ENCODE assay signal across 29 cellular contexts in genomic region chr2:191554240-191554639, GRCh38.
"Had no signal": no experiment of that assay in that cellular context is flagged by ENCODE, and none has a peak within 500 bp of the region (broad histone marks: within the 10 kb centered on the region; RNA-seq: fewer than 3 reads in every experiment).

No MANE protein-coding gene starts in this region.

- H3K4me1 ChIP-seq: ascending aorta, breast epithelium, colonic mucosa had no signal

- FAIRE-seq: endometrium had no signal

- H3K27ac ChIP-seq: ascending aorta, breast epithelium, cardiac muscle cell, colonic mucosa, epithelial cell of prostate, esophagus squamous epithelium, gastroesophageal sphincter had no signal

- H3K27me3 ChIP-seq: ascending aorta, breast epithelium, cardiac muscle cell, colonic mucosa had no signal

- H3K4me3 ChIP-seq: ascending aorta, breast epithelium, cardiac muscle cell, colonic mucosa, esophagus squamous epithelium, gastroesophageal sphincter had no signal

- H3K9me3 Mint-ChIP-seq: activated CD4-positive, alpha-beta memory T cell treated with anti-CD3 and anti-CD28 coated beads, Interleukin-2, amount 10 ng/mL, durations not matched to agents 7 days and 5 days; activated CD4-positive, alpha-beta T cell treated with anti-CD3 and anti-CD28 coated beads, Interleukin-2, amount 10 ng/mL, durations not matched to agents 7 days and 5 days; activated naive CD4-positive, alpha-beta T cell treated with anti-CD3 and anti-CD28 coated beads, Interleukin-2, amount 10 ng/mL, durations not matched to agents 7 days and 5 days; activated naive CD4-positive, alpha-beta T cell treated with anti-CD3 and anti-CD28 coated beads, Interleukin-2, amount 50 U/mL, for 72 hours; activated naive CD8-positive, alpha-beta T cell treated with anti-CD3 and anti-CD28 coated beads, Interleukin-2, amount 10 ng/mL, durations not matched to agents 7 days and 5 days; activated T-cell treated with anti-CD3 and anti-CD28 coated beads, Interleukin-2, amount 50 U/mL, for 24 hours; activated T-cell treated with anti-CD3 and anti-CD28 coated beads, Interleukin-2, amount 50 U/mL, for 72 hours; brain had no signal

- DNase-seq: activated CD4-positive, alpha-beta memory T cell treated with anti-CD3 and anti-CD28 coated beads, Interleukin-2, amount 10 ng/mL, durations not matched to agents 7 days and 5 days; activated CD4-positive, alpha-beta T cell treated with anti-CD3 and anti-CD28 coated beads for 4 hours; activated CD4-positive, alpha-beta T cell treated with anti-CD3 and anti-CD28 coated beads, Interleukin-2, amount 10 ng/mL, durations not matched to agents 7 days and 5 days; activated CD4-positive, alpha-beta T cell treated with anti-CD3 and anti-CD28 coated beads, Interleukin-2, amount 50 U/mL, for 4 hours; activated CD4-positive, CD25-positive, alpha-beta regulatory T cell; activated CD4-positive, CD25-positive, alpha-beta regulatory T cell treated with anti-CD3 and anti-CD28 coated beads, Interleukin-2, amount 50 U/mL, for 72 hours; activated CD8-positive, alpha-beta memory T cell treated with anti-CD3 and anti-CD28 coated beads, Interleukin-2, amount 50 U/mL, for 48 hours; activated gamma-delta T cell; activated naive CD4-positive, alpha-beta T cell; activated naive CD4-positive, alpha-beta T cell treated with anti-CD3 and anti-CD28 coated beads, Interleukin-2, amount 10 ng/mL, durations not matched to agents 7 days and 5 days; activated naive CD8-positive, alpha-beta T cell treated with anti-CD3 and anti-CD28 coated beads, Interleukin-2, amount 10 ng/mL, durations not matched to agents 7 days and 5 days; activated T-cell treated with anti-CD3 and anti-CD28 coated beads for 4 hours; activated T-cell treated with anti-CD3 and anti-CD28 coated beads, Interleukin-2, amount 50 U/mL, for 24 hours; activated T-cell treated with anti-CD3 and anti-CD28 coated beads, Interleukin-2, amount 50 U/mL, for 72 hours; central memory CD4-positive, alpha-beta T cell; cerebellar nuclear complex; colonic mucosa; effector CD8-positive, alpha-beta T cell; esophagus squamous epithelium; foreskin melanocyte; T-helper 2 cell had no signal

- H3K4me3 Mint-ChIP-seq: activated CD4-positive, alpha-beta memory T cell treated with anti-CD3 and anti-CD28 coated beads, Interleukin-2, amount 10 ng/mL, durations not matched to agents 7 days and 5 days; activated CD4-positive, alpha-beta T cell treated with anti-CD3 and anti-CD28 coated beads, Interleukin-2, amount 10 ng/mL, durations not matched to agents 7 days and 5 days; activated naive CD4-positive, alpha-beta T cell treated with anti-CD3 and anti-CD28 coated beads, Interleukin-2, amount 10 ng/mL, durations not matched to agents 7 days and 5 days; activated naive CD8-positive, alpha-beta T cell treated with anti-CD3 and anti-CD28 coated beads, Interleukin-2, amount 10 ng/mL, durations not matched to agents 7 days and 5 days; activated T-cell treated with anti-CD3 and anti-CD28 coated beads, Interleukin-2, amount 50 U/mL, for 24 hours; activated T-cell treated with anti-CD3 and anti-CD28 coated beads, Interleukin-2, amount 50 U/mL, for 72 hours; brain had no signal

- H3K9me3 ChIP-seq: ascending aorta, breast epithelium, colonic mucosa, esophagus squamous epithelium, gastroesophageal sphincter had no signal

- H3K36me3 Mint-ChIP-seq: activated naive CD4-positive, alpha-beta T cell treated with anti-CD3 and anti-CD28 coated beads, Interleukin-2, amount 10 ng/mL, durations not matched to agents 7 days and 5 days; activated naive CD4-positive, alpha-beta T cell treated with anti-CD3 and anti-CD28 coated beads, Interleukin-2, amount 50 U/mL, for 72 hours; activated naive CD8-positive, alpha-beta T cell treated with anti-CD3 and anti-CD28 coated beads, Interleukin-2, amount 10 ng/mL, durations not matched to agents 7 days and 5 days; brain had no signal

- H3K36me3 ChIP-seq: ascending aorta, breast epithelium, cardiac muscle cell, colonic mucosa, esophagus squamous epithelium, gastroesophageal sphincter had no signal

- H3K27ac Mint-ChIP-seq: activated CD4-positive, alpha-beta memory T cell treated with anti-CD3 and anti-CD28 coated beads, Interleukin-2, amount 10 ng/mL, durations not matched to agents 7 days and 5 days; activated CD4-positive, alpha-beta T cell treated with anti-CD3 and anti-CD28 coated beads, Interleukin-2, amount 10 ng/mL, durations not matched to agents 7 days and 5 days; activated naive CD4-positive, alpha-beta T cell treated with anti-CD3 and anti-CD28 coated beads, Interleukin-2, amount 10 ng/mL, durations not matched to agents 7 days and 5 days; activated naive CD4-positive, alpha-beta T cell treated with anti-CD3 and anti-CD28 coated beads, Interleukin-2, amount 50 U/mL, for 72 hours; activated naive CD8-positive, alpha-beta T cell treated with anti-CD3 and anti-CD28 coated beads, Interleukin-2, amount 10 ng/mL, durations not matched to agents 7 days and 5 days; activated T-cell treated with anti-CD3 and anti-CD28 coated beads, Interleukin-2, amount 50 U/mL, for 24 hours; activated T-cell treated with anti-CD3 and anti-CD28 coated beads, Interleukin-2, amount 50 U/mL, for 72 hours; brain had no signal
